In genomic region chr12:2832550-2833127, GRCh38 we compare ENCODE assay signal across 1 cellular context.
TF ChIP-seq lines count a peak whose summit lies in the region.

No MANE protein-coding gene starts in this region.

TF ChIP-seq in HCT116, 20 proteins besides CTCF, POLR2A, EP300 and RAD21:
- TF ChIP-seq FOSL1 (IDR thresholded peaks at IDR 0.05; ENCODE audit: low read depth) (no peak), MAX (IDR thresholded peaks at IDR 0.05) (no peak), EZH2phosphoT487 (IDR thresholded peaks at IDR 0.05; ENCODE audit: borderline replicate concordance) (no peak), REST (IDR thresholded peaks at IDR 0.05; ENCODE audit: low read depth) (no peak), POLR2AphosphoS5 (IDR thresholded peaks at IDR 0.05; ENCODE audit: low read depth, low read length) (no peak), SP1 (IDR thresholded peaks at IDR 0.05; ENCODE audit: low read depth) (no peak), CBX3 (IDR thresholded peaks at IDR 0.05; ENCODE audit: low read depth) (no peak), SIN3A (IDR thresholded peaks at IDR 0.05; ENCODE audit: low read depth) (no peak), ZFX (IDR thresholded peaks at IDR 0.05) (no peak)
